8 cellular contexts compared by ENCODE assay signal in the genomic region with DNA sequence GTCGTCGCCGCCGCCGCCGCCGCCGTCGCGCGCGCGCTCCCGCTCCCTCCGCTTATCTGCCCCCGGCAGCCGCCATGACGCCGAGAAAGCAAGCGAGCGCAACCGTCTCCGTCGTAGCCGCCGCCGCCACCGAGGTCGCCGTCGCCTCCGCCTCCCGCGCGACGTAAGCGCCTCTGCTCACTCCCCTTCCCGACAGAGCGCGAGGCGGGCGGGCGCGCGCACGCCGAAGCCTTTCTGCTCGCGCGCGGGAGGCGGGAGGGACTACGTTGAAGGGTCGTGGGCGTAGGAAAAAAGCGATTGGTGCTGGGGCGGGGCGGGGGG. TPM values are rescaled to one million over a fixed set of nuclear protein-coding genes. Genes with fewer than 3 reads are reported as not detected.
A peak's percentile ranks its signal among the peaks of the same experiment; 100 is the strongest.
DNase-seq lines count a peak whose midpoint lies in the region; ATAC-seq, FAIRE-seq and TF ChIP-seq lines count a peak whose summit lies in the region.

CHD1 (minus strand) TSS at position 206 of the 321 bp plus-strand sequence. CDS start 2,621 bp downstream, outside the sequence.

- DNase-seq in AG09319 (ENCODE audit: extremely low read depth, low read depth) (peak; percentile 94), NCI-H345 treated with DMSO at 0.1 percent for 48 hours (lab: John Stamatoyannopoulos, UW; ENCODE audit: unreplicated experiment) (peak; percentile 74), kidney (peak; percentile 99)
- DNase-seq in activated CD4-positive, CD25-positive, alpha-beta regulatory T cell (lab: John Stamatoyannopoulos, UW): peak; percentile 85 to 95 (median 93)
- peak; percentile 95 for DNase-seq in central memory CD4-positive, alpha-beta T cell
- DNase-seq in stimulated activated CD4-positive, alpha-beta T cell treated with anti-CD3 and anti-CD28 coated beads, Interleukin-15, amount 100 ng/mL, for 1 hour (ENCODE audit: low read depth in 1 of 2, low spot score in 1 of 2): peak; percentile 89 to 90

- H3K36me3 ChIP-seq in kidney (ENCODE audit: control insufficient read depth in 1 of 2, insufficient read depth in 2 of 2, low read length in 2 of 2): peaks cover 0 to 11% of the 10 kb centered on the region in 2 donors

- intact Hi-C loops in kidney (cut with DNase I): no loop called here

- H3K4me1 ChIP-seq in kidney (ENCODE audit: control insufficient read depth in 1 of 2, insufficient read depth in 1 of 2, low read depth in 1 of 2, low read length in 2 of 2): peaks cover 3 to 12% of the 10 kb centered on the region in 2 donors

- TF ChIP-seq CTCF in AG09319 (IDR thresholded peaks at IDR 0.05; ENCODE audit: low read depth, low read length) (no peak), kidney (IDR thresholded peaks at IDR 0.05; ENCODE audit: borderline replicate concordance, extremely low read depth, insufficient read depth) (no peak)

- ATAC-seq in GM19025 (IDR thresholded peaks at IDR 0.05; ENCODE audit: low read depth, unreplicated experiment) (peak; percentile 53), HG03196 (IDR thresholded peaks at IDR 0.05; ENCODE audit: unreplicated experiment) (peak; percentile 57)

- no peak for FAIRE-seq in kidney (lab: Jason Lieb, UNC)

- no peaks in the 10 kb centered on the region for H3K9me3 ChIP-seq in kidney (ENCODE audit: control insufficient read depth in 1 of 2, low read length in 2 of 2)

- peak within 1 kb of the TSS; percentile 89 to 96 for H3K9ac ChIP-seq in kidney (ENCODE audit: low read length in 2 of 2)

- H3K27ac ChIP-seq in kidney (ENCODE audit: low read depth in 2 of 2, low read length in 2 of 2): peak within 1 kb of the TSS; percentile 99 to 100

- peak within 1 kb of the TSS; percentile 74 to 83 for H3K4me3 ChIP-seq in kidney (ENCODE audit: low read length in 2 of 2)

RNA-seq across cellular contexts. Expression of gene CHD1, which starts in this region (rescaled TPM):
- total RNA-seq in kidney: 40.4 TPM
- 7.1 TPM for polyA plus RNA-seq in kidney (ENCODE audit: insufficient read depth, low read depth, low replicate concordance)

Comparison
In these comparisons a context has a peak if more than half of its experiments do, and no peak if none do; other contexts are left out.
1. Peak in every context shown above with its lines: DNase-seq, ATAC-seq, H3K4me3 ChIP-seq and H3K27ac ChIP-seq.